ENCODE assay signal across 1 cellular context in the genomic region with DNA sequence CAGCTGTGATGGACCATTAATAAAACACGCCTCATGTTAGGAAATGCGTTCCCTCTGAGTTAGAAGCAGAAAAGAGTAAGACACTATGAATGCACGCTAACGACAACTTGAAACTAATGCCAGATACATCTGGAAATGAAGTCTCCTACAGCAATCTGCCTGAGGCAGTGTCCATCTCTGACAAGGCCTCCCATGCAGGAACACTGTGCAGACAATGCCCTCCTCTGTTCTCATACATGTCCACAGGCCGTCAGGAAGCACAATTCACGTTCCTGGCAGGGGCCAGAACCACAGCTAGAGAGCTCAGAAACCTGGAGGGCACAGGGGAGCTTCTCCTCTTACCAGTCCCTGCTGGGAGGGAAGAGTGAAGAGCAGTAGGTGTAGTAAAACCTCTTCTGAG.
TF ChIP-seq lines count a peak whose summit lies in the region.

No MANE protein-coding gene starts in this region.

TF ChIP-seq in H1, 55 proteins besides CTCF, POLR2A, EP300 and RAD21:
- TF ChIP-seq TAF1 (IDR thresholded peaks at IDR 0.05; ENCODE audit: low read depth, low read length) (no peak), TEAD4 (IDR thresholded peaks at IDR 0.05; ENCODE audit: low read depth, low read length) (no peak), SP1 (IDR thresholded peaks at IDR 0.05; ENCODE audit: low read depth, low read length) (no peak), NANOG (IDR thresholded peaks at IDR 0.05; ENCODE audit: insufficient read depth, low read depth, low read length, poor library complexity, severe bottlenecking) (no peak), MAFK (IDR thresholded peaks at IDR 0.05; ENCODE audit: low read depth, low read length) (no peak), CTBP2 (IDR thresholded peaks at IDR 0.05; ENCODE audit: borderline replicate concordance, insufficient read depth, insufficient read length, low read length) (no peak), JUND (IDR thresholded peaks at IDR 0.05; ENCODE audit: low read length) (no peak), CHD1 (IDR thresholded peaks at IDR 0.05; ENCODE audit: low read depth, low read length) (no peak), SAP30 (IDR thresholded peaks at IDR 0.05; ENCODE audit: insufficient read depth, insufficient replicate concordance, low read length) (no peak), TAF7 (optimal IDR thresholded peaks at IDR 0.05; ENCODE audit: borderline replicate concordance, low read depth, low read length) (no peak), CBX8 (IDR thresholded peaks at IDR 0.05; ENCODE audit: borderline replicate concordance, low read depth, low read length) (no peak), SIRT6 (IDR thresholded peaks at IDR 0.05; ENCODE audit: low read length) (no peak), RFX5 (IDR thresholded peaks at IDR 0.05; ENCODE audit: borderline replicate concordance, low read depth, low read length) (no peak), PHF8 (conservative IDR thresholded peaks at IDR 0.05; ENCODE audit: low read depth, low read length) (no peak), ZNF274 (IDR thresholded peaks at IDR 0.05; ENCODE audit: borderline replicate concordance, extremely low read depth, low read length) (no peak)
- TF ChIP-seq, protein P1, sequence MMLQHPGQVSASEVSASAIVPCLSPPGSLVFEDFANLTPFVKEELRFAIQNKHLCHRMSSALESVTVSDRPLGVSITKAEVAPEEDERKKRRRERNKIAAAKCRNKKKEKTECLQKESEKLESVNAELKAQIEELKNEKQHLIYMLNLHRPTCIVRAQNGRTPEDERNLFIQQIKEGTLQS (IDR thresholded peaks at IDR 0.05; ENCODE audit: insufficient read depth, low read depth, low read length): no peak
- TF ChIP-seq, protein P2, sequence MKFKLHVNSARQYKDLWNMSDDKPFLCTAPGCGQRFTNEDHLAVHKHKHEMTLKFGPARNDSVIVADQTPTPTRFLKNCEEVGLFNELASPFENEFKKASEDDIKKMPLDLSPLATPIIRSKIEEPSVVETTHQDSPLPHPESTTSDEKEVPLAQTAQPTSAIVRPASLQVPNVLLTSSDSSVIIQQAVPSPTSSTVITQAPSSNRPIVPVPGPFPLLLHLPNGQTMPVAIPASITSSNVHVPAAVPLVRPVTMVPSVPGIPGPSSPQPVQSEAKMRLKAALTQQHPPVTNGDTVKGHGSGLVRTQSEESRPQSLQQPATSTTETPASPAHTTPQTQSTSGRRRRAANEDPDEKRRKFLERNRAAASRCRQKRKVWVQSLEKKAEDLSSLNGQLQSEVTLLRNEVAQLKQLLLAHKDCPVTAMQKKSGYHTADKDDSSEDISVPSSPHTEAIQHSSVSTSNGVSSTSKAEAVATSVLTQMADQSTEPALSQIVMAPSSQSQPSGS (IDR thresholded peaks at IDR 0.05; ENCODE audit: low read length): no peak
- TF ChIP-seq, protein P3, sequence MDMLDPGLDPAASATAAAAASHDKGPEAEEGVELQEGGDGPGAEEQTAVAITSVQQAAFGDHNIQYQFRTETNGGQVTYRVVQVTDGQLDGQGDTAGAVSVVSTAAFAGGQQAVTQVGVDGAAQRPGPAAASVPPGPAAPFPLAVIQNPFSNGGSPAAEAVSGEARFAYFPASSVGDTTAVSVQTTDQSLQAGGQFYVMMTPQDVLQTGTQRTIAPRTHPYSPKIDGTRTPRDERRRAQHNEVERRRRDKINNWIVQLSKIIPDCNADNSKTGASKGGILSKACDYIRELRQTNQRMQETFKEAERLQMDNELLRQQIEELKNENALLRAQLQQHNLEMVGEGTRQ (IDR thresholded peaks at IDR 0.05; ENCODE audit: low read length): no peak
- TF ChIP-seq, protein P4, sequence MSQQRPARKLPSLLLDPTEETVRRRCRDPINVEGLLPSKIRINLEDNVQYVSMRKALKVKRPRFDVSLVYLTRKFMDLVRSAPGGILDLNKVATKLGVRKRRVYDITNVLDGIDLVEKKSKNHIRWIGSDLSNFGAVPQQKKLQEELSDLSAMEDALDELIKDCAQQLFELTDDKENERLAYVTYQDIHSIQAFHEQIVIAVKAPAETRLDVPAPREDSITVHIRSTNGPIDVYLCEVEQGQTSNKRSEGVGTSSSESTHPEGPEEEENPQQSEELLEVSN (IDR thresholded peaks at IDR 0.05): no peak
